Comparison of ENCODE assay signal across 16 cellular contexts in the genomic region with DNA sequence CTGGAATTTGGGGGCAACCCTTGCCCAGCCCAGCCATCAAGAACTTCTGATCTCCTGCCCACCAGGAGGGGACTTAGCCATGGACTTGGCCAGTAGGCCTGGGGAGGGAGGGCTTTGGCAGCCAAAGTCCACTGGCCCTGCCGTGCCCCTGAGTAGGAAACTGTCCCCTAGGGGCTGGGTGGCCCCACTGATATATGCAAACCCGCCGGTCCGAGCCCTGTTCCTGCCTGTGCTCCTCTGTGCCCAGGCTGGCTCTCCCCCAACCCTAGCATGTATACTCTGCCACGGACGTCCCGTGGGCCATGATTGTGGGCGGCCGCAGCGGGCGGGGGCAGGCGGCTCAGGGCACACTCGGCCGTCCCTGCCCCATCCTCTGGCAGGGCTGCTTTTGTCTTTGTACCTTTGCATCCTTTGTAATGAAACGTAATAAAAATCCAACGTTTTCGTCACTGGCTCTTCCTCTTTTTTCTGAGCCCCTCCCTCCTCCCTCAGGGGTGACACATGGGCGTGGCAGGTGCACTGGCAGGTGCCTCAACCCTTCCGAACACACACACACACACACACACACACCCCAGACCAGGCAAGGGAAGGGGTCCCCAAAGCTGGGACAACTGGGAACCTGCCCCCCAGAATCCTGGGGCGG. TPM values are rescaled to one million over a fixed set of nuclear protein-coding genes. Genes with fewer than 3 reads are reported as not detected.
"Had no signal": no experiment of that assay in that cellular context is flagged by ENCODE, and none has a peak within 500 bp of the region (broad histone marks: within the 10 kb centered on the region; RNA-seq: fewer than 3 reads in every experiment).

No MANE protein-coding gene starts in this region.

- H3K9me3 ChIP-seq: sigmoid colon, spleen, upper lobe of left lung had no signal

- H3K27ac ChIP-seq: brain microvascular endothelial cell, foreskin keratinocyte, sigmoid colon, spleen, upper lobe of left lung had no signal

- ATAC-seq: activated CD4-positive, CD25-positive, alpha-beta regulatory T cell treated with anti-CD3 and anti-CD28 coated beads, Interleukin-2, amount 50 U/mL, for 24 hours; foreskin keratinocyte; stimulated activated naive CD8-positive, alpha-beta T cell treated with anti-CD3 and anti-CD28 coated beads, Interleukin-15, amount 100 ng/mL, for 72 hours had no signal

- H3K4me3 ChIP-seq: sigmoid colon, spleen, upper lobe of left lung had no signal

- H3K36me3 ChIP-seq: brain microvascular endothelial cell, sigmoid colon, upper lobe of left lung had no signal

- H3K4me1 ChIP-seq: foreskin keratinocyte had no signal

- DNase-seq: activated CD4-positive, alpha-beta T cell treated with anti-CD3 and anti-CD28 coated beads, Interleukin-2, amount 50 U/mL, for 1 hour; activated naive CD8-positive, alpha-beta T cell treated with anti-CD3 and anti-CD28 coated beads, Interleukin-2, amount 10 ng/mL, durations not matched to agents 7 days and 5 days; brain microvascular endothelial cell; effector memory CD4-positive, alpha-beta T cell; foreskin keratinocyte; sigmoid colon; spleen; stimulated activated naive CD8-positive, alpha-beta T cell treated with anti-CD3 and anti-CD28 coated beads, Interleukin-15, amount 100 ng/mL, for 72 hours; T-helper 9 cell had no signal

RNA-seq across cellular contexts. Expression of gene COMP, which starts 9.1 kb away (rescaled TPM):
- total RNA-seq: activated CD8-positive, alpha-beta memory T cell treated with anti-CD3 and anti-CD28 coated beads for 36 hours; activated naive CD8-positive, alpha-beta T cell treated with anti-CD3 and anti-CD28 coated beads, Interleukin-2, amount 10 ng/mL, durations not matched to agents 7 days and 5 days; activated T-helper 1 cell treated with anti-CD3 and anti-CD28 coated beads, Interleukin-12 subunit alpha, Interleukin-12 subunit beta, Interleukin-2, Interleukin-4 antibody, amounts not matched to agents 30 ng/mL and 10 ng/mL and 1 ng/mL, durations not matched to agents 14 hours and 24 hours and 36 hours; foreskin keratinocyte; kidney epithelial cell; pulmonary artery endothelial cell; spleen had no signal
- polyA plus RNA-seq: foreskin keratinocyte, neural cell had no signal
